8 cellular contexts compared by ENCODE assay signal in genomic region chr16:72832640-72833039, GRCh38.
DNase-seq lines count a peak whose midpoint lies in the region; ATAC-seq lines count a peak whose summit lies in the region.

No MANE protein-coding gene starts in this region.

- DNase-seq in ELR (ENCODE audit: low read depth) (peak; percentile 71), NCI-H1105 (lab: John Stamatoyannopoulos, UW) (peak; percentile 25), caudate nucleus (lab: John Stamatoyannopoulos, UW) (peak in 55 of 61 donors; percentile 6 to 77 (median 40)), left lobe of liver (ENCODE audit: low spot score) (peak; percentile 85), GF-D8 (lab: John Stamatoyannopoulos, UW) (no peak)
- peak in 3 of 4 experiments; percentile 30 to 39 (median 32) for DNase-seq in activated CD4-positive, CD25-positive, alpha-beta regulatory T cell (lab: John Stamatoyannopoulos, UW)
- DNase-seq in stimulated activated CD4-positive, alpha-beta T cell treated with anti-CD3 and anti-CD28 coated beads, Interleukin-4, amount 100 ng/mL, for 24 hours = peak; percentile 69

- no peak overlapping the region for H3K27ac ChIP-seq in caudate nucleus (ENCODE audit: low read depth, low read length)

- ATAC-seq in GM21825 (IDR thresholded peaks at IDR 0.05; ENCODE audit: unreplicated experiment) (peak; percentile 73), left lobe of liver (peak; percentile 90)
